1 cellular context compared by ENCODE assay signal in genomic region chr16:71808593-71809449, GRCh38.
TF ChIP-seq lines count a peak whose summit lies in the region.

TSS of gene AP1G1 (minus strand) at chr16:71808834. CDS start at chr16:71789479, 19,355 bp downstream.

TF ChIP-seq in HepG2, 621 proteins besides CTCF, POLR2A, EP300 and RAD21 (continued from another document and continues in another):
- TF ChIP-seq ZNF335 (CRISPR knock-in tag; IDR thresholded peaks at IDR 0.05), result peak; percentile 60; the same call in 1 of the 2 replicates
- peak; percentile 84 for TF ChIP-seq MXD1 (CRISPR knock-in tag; IDR thresholded peaks at IDR 0.05)
- peak; percentile 94 to 95 for TF ChIP-seq HMGXB4 (CRISPR knock-in tag; IDR thresholded peaks at IDR 0.05; ENCODE audit: borderline replicate concordance in 1 of 2, low read depth in 1 of 2)
- no peak for TF ChIP-seq ZIK1 (CRISPR knock-in tag; IDR thresholded peaks at IDR 0.05; ENCODE audit: borderline replicate concordance, low read depth)
- TF ChIP-seq RERE (CRISPR knock-in tag; IDR thresholded peaks at IDR 0.05; ENCODE audit: low read depth), result peak; percentile 47; the same call in 1 of the 2 replicates
- no peak for TF ChIP-seq ZNF674 (CRISPR knock-in tag; IDR thresholded peaks at IDR 0.05; ENCODE audit: low read depth)
- TF ChIP-seq STAT5B (CRISPR knock-in tag; IDR thresholded peaks at IDR 0.05), result no peak
- TF ChIP-seq SMARCC2 (IDR thresholded peaks at IDR 0.05), result no peak
- 0 out of 2 replicates have a peak, but pooled peaks have one; percentile 11 for TF ChIP-seq ZMYM3 (CRISPR knock-in tag; IDR thresholded peaks at IDR 0.05)
- TF ChIP-seq CENPX (CRISPR knock-in tag; IDR thresholded peaks at IDR 0.05), result no peak
- no peak for TF ChIP-seq KLF12 (CRISPR knock-in tag; IDR thresholded peaks at IDR 0.05; ENCODE audit: borderline replicate concordance)
- peak; percentile 69 for TF ChIP-seq ARID5B (CRISPR knock-in tag; IDR thresholded peaks at IDR 0.05)
- TF ChIP-seq DRAP1 (CRISPR knock-in tag; IDR thresholded peaks at IDR 0.05), result peak; percentile 68
- TF ChIP-seq ZNF546 (CRISPR knock-in tag; conservative IDR thresholded peaks at IDR 0.05), result peak; percentile 79; the same call in 1 of the 2 replicates
- peak; percentile 46 for TF ChIP-seq PHF5A (CRISPR knock-in tag; IDR thresholded peaks at IDR 0.05; ENCODE audit: low read depth, unreplicated experiment)
- TF ChIP-seq ZNF639 (CRISPR knock-in tag; conservative IDR thresholded peaks at IDR 0.05), result peak; percentile 82
- no peak for TF ChIP-seq ZNF468 (CRISPR knock-in tag; IDR thresholded peaks at IDR 0.05)
- TF ChIP-seq FOXK1 (CRISPR knock-in tag; IDR thresholded peaks at IDR 0.05; ENCODE audit: borderline replicate concordance, low read depth), result peak; percentile 87; the same call in 1 of the 2 replicates
- no peak for TF ChIP-seq ZNF780A (CRISPR knock-in tag; IDR thresholded peaks at IDR 0.05)
- peak; percentile 58; the same call in 1 of the 2 replicates for TF ChIP-seq ZNF143 (CRISPR knock-in tag; IDR thresholded peaks at IDR 0.05)
- TF ChIP-seq THAP11 (CRISPR knock-in tag; IDR thresholded peaks at IDR 0.05), result peak; percentile 93
- no peak; the same call in 1 of the 2 replicates for TF ChIP-seq ZNF790 (CRISPR knock-in tag; IDR thresholded peaks at IDR 0.05; ENCODE audit: borderline replicate concordance)
- no peak for TF ChIP-seq IKZF1 (IDR thresholded peaks at IDR 0.05)
- no peak for TF ChIP-seq SCMH1 (CRISPR knock-in tag; IDR thresholded peaks at IDR 0.05; ENCODE audit: borderline replicate concordance)
- peak; percentile 90 for TF ChIP-seq PRDM10 (CRISPR knock-in tag; IDR thresholded peaks at IDR 0.05; ENCODE audit: low read depth)
- peak; percentile 81; the same call in 1 of the 2 replicates for TF ChIP-seq ZNF329 (CRISPR knock-in tag; IDR thresholded peaks at IDR 0.05; ENCODE audit: low read depth)
- no peak; the same call in none of the 2 replicates for TF ChIP-seq CREBL2 (CRISPR knock-in tag; IDR thresholded peaks at IDR 0.05; ENCODE audit: borderline replicate concordance)
- TF ChIP-seq SMAD9 (CRISPR knock-in tag; IDR thresholded peaks at IDR 0.05), result no peak
- peak; percentile 64; the same call in 1 of the 2 replicates for TF ChIP-seq MIER2 (CRISPR knock-in tag; IDR thresholded peaks at IDR 0.05)
- no peak for TF ChIP-seq WIZ (CRISPR knock-in tag; IDR thresholded peaks at IDR 0.05)
- peak; percentile 74; the same call in 1 of the 2 replicates for TF ChIP-seq ZZZ3 (CRISPR knock-in tag; IDR thresholded peaks at IDR 0.05; ENCODE audit: borderline replicate concordance)
- peak; percentile 97 for TF ChIP-seq YY1 (IDR thresholded peaks at IDR 0.05; ENCODE audit: insufficient read depth, insufficient replicate concordance, low read depth, low read length)
- peak; percentile 99 for TF ChIP-seq KAT7 (CRISPR knock-in tag; IDR thresholded peaks at IDR 0.05; ENCODE audit: borderline replicate concordance)
- TF ChIP-seq ZXDC (CRISPR knock-in tag; IDR thresholded peaks at IDR 0.05), result peak; percentile 81
